In the genomic region with DNA sequence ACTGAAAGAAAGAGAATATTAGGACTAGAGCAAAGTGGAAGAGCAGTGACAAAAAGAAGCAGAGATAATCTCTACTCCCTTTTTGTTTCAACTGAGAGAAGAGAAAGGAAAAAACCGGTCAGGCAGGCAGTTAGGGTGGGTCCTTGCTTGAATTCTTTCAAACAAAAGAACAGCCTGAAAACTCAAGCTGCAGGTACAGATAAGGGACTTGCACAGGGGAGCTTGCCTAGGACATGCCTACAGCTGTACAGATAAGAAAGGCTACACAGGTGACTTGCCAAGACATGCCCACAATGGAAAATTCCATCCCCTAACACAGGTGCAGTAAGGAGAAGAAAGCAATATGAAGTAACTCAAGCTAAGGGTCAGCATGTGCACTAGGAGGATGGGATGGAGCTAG, we compare ENCODE assay signal across 25 cellular contexts.
A peak's percentile ranks its signal among the peaks of the same experiment; 100 is the strongest.
DNase-seq lines count a peak whose midpoint lies in the region; ATAC-seq, FAIRE-seq and TF ChIP-seq lines count a peak whose summit lies in the region.
"Had no signal": no experiment of that assay in that cellular context is flagged by ENCODE, and none has a peak within 500 bp of the region (broad histone marks: within the 10 kb centered on the region; RNA-seq: fewer than 3 reads in every experiment).

No MANE protein-coding gene starts in this region.

- ATAC-seq in GM12878: no peak
- ATAC-seq in upper lobe of right lung: peak; percentile 29
- no peak for ATAC-seq in GM18517 (IDR thresholded peaks at IDR 0.05; ENCODE audit: unreplicated experiment)
- ATAC-seq: left cardiac atrium had no signal

- no peak for TF ChIP-seq RAD21 in GM12878 (IDR thresholded peaks at IDR 0.05; ENCODE audit: insufficient read depth, low read depth, low read length)

- TF ChIP-seq EP300 in GM12878 (IDR thresholded peaks at IDR 0.05; ENCODE audit: borderline replicate concordance in 1 of 2, control insufficient read depth in 1 of 2, low read depth in 2 of 2, low read length in 2 of 2): no peak

- H3K9me3 ChIP-seq in GM12878 (replicated peaks; ENCODE audit: control insufficient read depth, insufficient read depth, low read length) (peaks cover 5% of the 10 kb centered on the region; the same call in 1 of the 3 replicates), keratinocyte (ENCODE audit: control insufficient read depth, low read depth, low read length) (peaks cover 13% of the 10 kb centered on the region), upper lobe of right lung (peaks cover 4% of the 10 kb centered on the region)

- H3K27me3 ChIP-seq in GM12878 (replicated peaks in 1 of 2; ENCODE audit: control insufficient read depth in 2 of 2, insufficient read depth in 2 of 2, low read length in 1 of 2): no peaks in the 10 kb centered on the region
- H3K27me3 ChIP-seq in keratinocyte (ENCODE audit: control insufficient read depth, extremely low read depth, insufficient read depth, low read length): no peaks in the 10 kb centered on the region
- H3K27me3 ChIP-seq in upper lobe of right lung: no peaks in the 10 kb centered on the region
- H3K27me3 ChIP-seq: esophagus muscularis mucosa, Peyer's patch, tibial artery had no signal

- H3K79me2 ChIP-seq in GM12878 (ENCODE audit: control insufficient read depth, insufficient read depth, low read length) (no peaks in the 10 kb centered on the region), keratinocyte (ENCODE audit: control insufficient read depth, insufficient read depth, low read length) (no peaks in the 10 kb centered on the region)

- H4K20me1 ChIP-seq in GM12878 (ENCODE audit: control insufficient read depth, insufficient read depth): no peaks in the 10 kb centered on the region
- H4K20me1 ChIP-seq in keratinocyte (ENCODE audit: control insufficient read depth, extremely low read depth, insufficient read depth, low read length): no peaks in the 10 kb centered on the region

- H3K4me3 ChIP-seq in GM12878: no peak overlapping the region
- no peak overlapping the region for H3K4me3 ChIP-seq in keratinocyte (ENCODE audit: control insufficient read depth in 2 of 3, extremely low read depth in 1 of 3, insufficient read depth in 2 of 3, low read depth in 1 of 3, low read length in 3 of 3)
- H3K4me3 ChIP-seq in upper lobe of right lung: no peak overlapping the region
- H3K4me3 ChIP-seq: esophagus muscularis mucosa, Peyer's patch, SK-N-MC, skin epidermis, tibial artery had no signal

- H3K27ac ChIP-seq in GM12878 (ENCODE audit: control insufficient read depth, insufficient read depth) (no peak overlapping the region), keratinocyte (ENCODE audit: control insufficient read depth, insufficient read depth, low read length) (peak overlapping the region; percentile 36), upper lobe of right lung (no peak overlapping the region)
- H3K27ac ChIP-seq: esophagus muscularis mucosa, Peyer's patch, SK-N-MC, tibial artery had no signal

- POLR2A ChIA-PET in GM12878 (lab: Charles Lee): no interaction called here

- RAD21 ChIA-PET in GM12878 (lab: Charles Lee; ENCODE audit: unreplicated experiment): no interaction called here

- H3K4me2 ChIP-seq in GM12878 (ENCODE audit: control insufficient read depth, insufficient read depth): no peak overlapping the region
- H3K4me2 ChIP-seq in keratinocyte (ENCODE audit: control insufficient read depth, extremely low read depth, insufficient read depth, low read depth, low read length): peak overlapping the region; percentile 57

- H3K9ac ChIP-seq in GM12878 (ENCODE audit: control insufficient read depth, insufficient read depth, low read length): no peak overlapping the region
- H3K9ac ChIP-seq in keratinocyte (ENCODE audit: control insufficient read depth, extremely low read depth, insufficient read depth, low read length): no peak overlapping the region

- WGBS in GM12878 (ENCODE audit: insufficient coverage, insufficient replicate concordance, low lambda C conversion rate, missing lambda C conversion rate): 80% methylated on average over 1 of the region's 1 CpG

- TF ChIP-seq CTCF in GM12878 (IDR thresholded peaks at IDR 0.05 in 2 of 3, conservative IDR thresholded peaks at IDR 0.05 in 1 of 3; ENCODE audit: control insufficient read depth in 2 of 3, extremely low read depth in 1 of 3, insufficient read depth in 1 of 3, low read depth in 3 of 3, low read length in 3 of 3) (no peak), keratinocyte (optimal IDR thresholded peaks at IDR 0.05 in 1 of 3, IDR thresholded peaks at IDR 0.05 in 1 of 3, conservative IDR thresholded peaks at IDR 0.05 in 1 of 3; ENCODE audit: extremely low read depth in 1 of 3, insufficient read depth in 2 of 3, low read length in 3 of 3) (no peak), upper lobe of right lung (IDR thresholded peaks at IDR 0.05) (no peak), GM20000 (IDR thresholded peaks at IDR 0.05; ENCODE audit: extremely low read depth, missing control alignments) (no peak)

- dilution Hi-C loops in keratinocyte (cut with MboI; ENCODE audit: extremely low pct_ligation_motif_present, low sequenced_read_pairs): no loop called here

- intact Hi-C loops in GM12878 (cut with micrococcal nuclease; ENCODE audit: unreplicated experiment): no loop called here
- intact Hi-C loops in upper lobe of right lung (cut with DNase I): no loop called here

- DNase-seq in NCI-H748 (lab: John Stamatoyannopoulos, UW; ENCODE audit: unreplicated experiment) (peak; percentile 46), NCI-H748 treated with DMSO at 0.1 percent for 48 hours (lab: John Stamatoyannopoulos, UW) (no peak), GM12878 (ENCODE audit: low read depth, low spot score) (no peak), keratinocyte (ENCODE audit: low read depth, low spot score) (peak; percentile 85), upper lobe of right lung (no peak), DMS153 treated with DMSO at 0.1 percent for 48 hours (lab: John Stamatoyannopoulos, UW; ENCODE audit: unreplicated experiment) (no peak), GM20000 (ENCODE audit: low spot score) (no peak)
- DNase-seq: activated CD4-positive, alpha-beta memory T cell treated with anti-CD3 and anti-CD28 coated beads, Interleukin-2, amount 10 ng/mL, durations not matched to agents 7 days and 5 days; activated naive CD4-positive, alpha-beta T cell treated with Interleukin-2 at 50 U/mL for 16 hours; activated T-cell treated with anti-CD3 and anti-CD28 coated beads, Interleukin-2, amount 50 U/mL, for 1 hour; anterior cingulate cortex; central memory CD4-positive, alpha-beta T cell; left cardiac atrium; NCI-H1694; NCI-H226; NK-92 treated with Interleukin-12 subunit alpha and Interleukin-12 subunit beta, amount 100 ng/mL, for 24 hours; Peyer's patch; stimulated activated CD4-positive, alpha-beta T cell treated with anti-CD3 and anti-CD28 coated beads, Interleukin-2, amount 100 ng/mL, for 48 hours; stimulated activated naive CD4-positive, alpha-beta T cell treated with Interleukin-2 at 50 U/mL for 16 hours; T1000; tibial artery had no signal

- in situ Hi-C loops in GM12878 (cut with MboI): no loop called here

- SMC1A ChIA-PET in GM12878 (lab: Charles Lee; ENCODE audit: uncharacterized antibody, unreplicated experiment): no interaction called here

- H3K36me3 ChIP-seq in GM12878 (ENCODE audit: control insufficient read depth in 2 of 2, insufficient read depth in 2 of 2, low read length in 1 of 2) (no peaks in the 10 kb centered on the region), keratinocyte (ENCODE audit: control insufficient read depth in 2 of 2, extremely low read depth in 1 of 2, insufficient read depth in 2 of 2, low read length in 2 of 2) (no peaks in the 10 kb centered on the region), upper lobe of right lung (no peaks in the 10 kb centered on the region)
- H3K36me3 ChIP-seq: esophagus muscularis mucosa, Peyer's patch, tibial artery had no signal

- no peaks in the 10 kb centered on the region for H3K9me1 ChIP-seq in keratinocyte (ENCODE audit: control insufficient read depth, extremely low read depth, insufficient read depth, low read length)

- H3K4me1 ChIP-seq in GM12878 (ENCODE audit: control insufficient read depth, insufficient read depth, low read length) (no peaks in the 10 kb centered on the region), keratinocyte (ENCODE audit: control insufficient read depth, extremely low read depth, insufficient read depth, low read length) (peaks cover 22% of the 10 kb centered on the region), upper lobe of right lung (no peaks in the 10 kb centered on the region)
- H3K4me1 ChIP-seq: esophagus muscularis mucosa, Peyer's patch, tibial artery had no signal

- CTCF ChIA-PET in GM12878 (lab: Yijun Ruan, JAX): interaction anchor here (0.6 kb wide), 1 partner anchor 13 kb away, joined by 3 read pairs; no protein-coding TSS in a partner anchor

- BruUV-seq in GM12878 (replicated peaks; lab: Mats Ljungman, UMichigan): no TSS peak

- no peak overlapping the region for H2AFZ ChIP-seq in GM12878 (ENCODE audit: control insufficient read depth, low read depth, low read length)
- peak overlapping the region; percentile 34 for H2AFZ ChIP-seq in keratinocyte (ENCODE audit: control insufficient read depth, low read length)

- FAIRE-seq in GM12878 (lab: Jason Lieb, UNC): peak; percentile 68
- peak; percentile 98 for FAIRE-seq in keratinocyte (lab: Jason Lieb, UNC)

- TF ChIP-seq POLR2A in GM12878 (IDR thresholded peaks at IDR 0.05; ENCODE audit: low read depth, low read length): no peak

TF ChIP-seq in GM12878, 131 proteins besides CTCF, POLR2A, EP300 and RAD21 (continues in another document):
- TF ChIP-seq ASH2L (IDR thresholded peaks at IDR 0.05; ENCODE audit: borderline replicate concordance, low read depth): no peak
- no peak for TF ChIP-seq ZBED1 (IDR thresholded peaks at IDR 0.05; ENCODE audit: borderline replicate concordance)
- TF ChIP-seq KDM1A (IDR thresholded peaks at IDR 0.05; ENCODE audit: borderline replicate concordance): no peak
- TF ChIP-seq NFYA (IDR thresholded peaks at IDR 0.05; ENCODE audit: borderline replicate concordance, low read depth, low read length): no peak
- no peak for TF ChIP-seq MLLT1 (IDR thresholded peaks at IDR 0.05)
- TF ChIP-seq MYB (IDR thresholded peaks at IDR 0.05; ENCODE audit: borderline replicate concordance, low read depth, low read length): no peak

Comparison
In these comparisons a context has a peak if more than half of its experiments do, and no peak if none do; other contexts are left out.
1. DNase-seq: peak in NCI-H748 (single experiment) and keratinocyte (single experiment); none in NCI-H748 treated with DMSO at 0.1 percent for 48 hours (single experiment), GM12878 (single experiment), upper lobe of right lung (single experiment), DMS153 treated with DMSO at 0.1 percent for 48 hours (single experiment) and GM20000 (single experiment).